Comparison of ENCODE assay signal across 17 cellular contexts in genomic region chr15:53974813-53975212, GRCh38. TPM values are rescaled to one million over a fixed set of nuclear protein-coding genes. Genes with fewer than 3 reads are reported as not detected.
"Had no signal": no experiment of that assay in that cellular context is flagged by ENCODE, and none has a peak within 500 bp of the region (broad histone marks: within the 10 kb centered on the region; RNA-seq: fewer than 3 reads in every experiment).

No MANE protein-coding gene starts in this region.

- H3K27ac Mint-ChIP-seq: activated CD4-positive, alpha-beta T cell treated with anti-CD3 and anti-CD28 coated beads, Interleukin-2, amount 10 ng/mL, durations not matched to agents 7 days and 5 days; activated T-helper 2 cell treated with anti-CD3 and anti-CD28 coated beads, Interferon-gamma antibody, Interleukin-2, Interleukin-4, amounts not matched to agents 10 μg/mL and 5 μg/mL and 100 μg/mL, durations not matched to agents 14 hours and 24 hours and 36 hours had no signal

- H2AFZ ChIP-seq: hepatocyte had no signal

- H3K79me2 ChIP-seq: hepatocyte had no signal

- H3K4me1 Mint-ChIP-seq: activated CD4-positive, alpha-beta T cell treated with anti-CD3 and anti-CD28 coated beads, Interleukin-2, amount 10 ng/mL, durations not matched to agents 7 days and 5 days had no signal

- H3K9me3 Mint-ChIP-seq: activated CD4-positive, alpha-beta T cell treated with anti-CD3 and anti-CD28 coated beads, Interleukin-2, amount 10 ng/mL, durations not matched to agents 7 days and 5 days; activated T-helper 2 cell treated with anti-CD3 and anti-CD28 coated beads, Interferon-gamma antibody, Interleukin-2, Interleukin-4, amounts not matched to agents 10 μg/mL and 5 μg/mL and 100 μg/mL, durations not matched to agents 14 hours and 24 hours and 36 hours; neural crest cell had no signal

- H3K4me2 ChIP-seq: hepatocyte had no signal

- H3K9me3 ChIP-seq: gastrocnemius medialis, ovary, upper lobe of left lung had no signal

- H3K4me1 ChIP-seq: gastrocnemius medialis had no signal

- H3K27me3 ChIP-seq: gastrocnemius medialis, hepatocyte, ovary, upper lobe of left lung had no signal

- H3K36me3 ChIP-seq: gastrocnemius medialis, ovary, upper lobe of left lung had no signal

- H3K4me3 ChIP-seq: gastrocnemius medialis, hepatocyte, ovary, upper lobe of left lung had no signal

- DNase-seq: activated CD4-positive, alpha-beta T cell treated with anti-CD3 and anti-CD28 coated beads, Interleukin-2, amount 10 ng/mL, durations not matched to agents 7 days and 5 days; activated CD4-positive, CD25-positive, alpha-beta regulatory T cell; activated naive CD4-positive, alpha-beta T cell treated with anti-CD3 and anti-CD28 coated beads, Interleukin-2, amount 50 U/mL, for 16 hours; cortex of kidney; effector CD8-positive, alpha-beta T cell; gastrocnemius medialis; kidney; left ventricle myocardium superior; ovary; stimulated activated CD4-positive, alpha-beta T cell treated with anti-CD3 and anti-CD28 coated beads, Interleukin-12 subunit alpha, Interleukin-12 subunit beta, amount 100 ng/mL, for 4 hours; stimulated activated naive CD4-positive, alpha-beta T cell treated with Interleukin-2 at 50 U/mL for 16 hours; upper lobe of left lung had no signal

- H3K4me3 Mint-ChIP-seq: activated CD4-positive, alpha-beta T cell treated with anti-CD3 and anti-CD28 coated beads, Interleukin-2, amount 10 ng/mL, durations not matched to agents 7 days and 5 days; neural crest cell had no signal

- H3K27ac ChIP-seq: gastrocnemius medialis, hepatocyte, ovary, upper lobe of left lung had no signal

- ATAC-seq: gastrocnemius medialis, left ventricle myocardium superior had no signal

RNA-seq across cellular contexts. Expression of gene UNC13C, which starts 3.4 kb away (rescaled TPM):
- total RNA-seq: activated CD4-positive, alpha-beta T cell treated with anti-CD3 and anti-CD28 coated beads, Interleukin-2, amount 10 ng/mL, durations not matched to agents 7 days and 5 days; activated T-helper 2 cell treated with anti-CD3 and anti-CD28 coated beads, Interferon-gamma antibody, Interleukin-2, Interleukin-4, amounts not matched to agents 10 μg/mL and 5 μg/mL and 100 μg/mL, durations not matched to agents 14 hours and 24 hours and 36 hours; fibroblast of lung; mesenteric fat pad had no signal
- polyA plus RNA-seq: fibroblast of lung had no signal
